Comparison of ENCODE assay signal across 16 cellular contexts in genomic region chr9:32161720-32162119, GRCh38.
A peak's percentile ranks its signal among the peaks of the same experiment; 100 is the strongest.
DNase-seq lines count a peak whose midpoint lies in the region; ATAC-seq and TF ChIP-seq lines count a peak whose summit lies in the region.
"Had no signal": no experiment of that assay in that cellular context is flagged by ENCODE, and none has a peak within 500 bp of the region (broad histone marks: within the 10 kb centered on the region; RNA-seq: fewer than 3 reads in every experiment).

No MANE protein-coding gene starts in this region.

- intact Hi-C loops in thyroid gland (cut with DNase I), result no loop called here

- no peaks in the 10 kb centered on the region for H3K27me3 ChIP-seq in thyroid gland
- H3K27me3 ChIP-seq: BLaER1, heart right ventricle, uterus had no signal

- no peak for TF ChIP-seq POLR2A in thyroid gland (IDR thresholded peaks at IDR 0.05)

- no peak overlapping the region for H3K27ac ChIP-seq in thyroid gland
- H3K27ac ChIP-seq: BLaER1, heart right ventricle, uterus, WERI-Rb-1 had no signal

- DNase-seq in M059J (ENCODE audit: low read depth) (peak; percentile 18), cerebellar nuclear complex (lab: John Stamatoyannopoulos, UW) (no peak), NCI-H345 treated with DMSO at 0.1 percent for 48 hours (lab: John Stamatoyannopoulos, UW; ENCODE audit: unreplicated experiment) (no peak), thyroid gland (no peak)
- DNase-seq: GOT3, heart right ventricle, left ventricle myocardium superior, NCI-H1694 treated with DMSO at 0.1 percent for 48 hours, SK-N-SH, uterus, WERI-Rb-1 had no signal

- ATAC-seq in GM18511 (IDR thresholded peaks at IDR 0.05; ENCODE audit: unreplicated experiment) (peak; percentile 89), GM21367 (IDR thresholded peaks at IDR 0.05; ENCODE audit: unreplicated experiment) (peak; percentile 75), HG02938 (IDR thresholded peaks at IDR 0.05; ENCODE audit: unreplicated experiment) (peak; percentile 87), HG03196 (IDR thresholded peaks at IDR 0.05; ENCODE audit: unreplicated experiment) (no peak)
- ATAC-seq: heart right ventricle, left ventricle myocardium superior had no signal

- no peak overlapping the region for H3K4me3 ChIP-seq in thyroid gland (replicated peaks in 1 of 3)
- H3K4me3 ChIP-seq: BLaER1, heart right ventricle, uterus had no signal

- no peaks in the 10 kb centered on the region for H3K4me1 ChIP-seq in thyroid gland
- H3K4me1 ChIP-seq: BLaER1, heart right ventricle, uterus had no signal

- no peaks in the 10 kb centered on the region for H3K9me3 ChIP-seq in thyroid gland
- H3K9me3 ChIP-seq: BLaER1, heart right ventricle, SK-N-SH, uterus had no signal

- no peak for TF ChIP-seq CTCF in thyroid gland (IDR thresholded peaks at IDR 0.05)

- H3K36me3 ChIP-seq in thyroid gland, result no peaks in the 10 kb centered on the region
- H3K36me3 ChIP-seq: BLaER1, heart right ventricle, uterus, WERI-Rb-1 had no signal

- WGBS in thyroid gland, 2 donors, result 59% methylated on average over 2 of the region's 2 CpGs
